Comparison of ENCODE assay signal across 1 cellular context in genomic region chr2:174846218-174846617, GRCh38.
TF ChIP-seq lines count a peak whose summit lies in the region.

No MANE protein-coding gene starts in this region.

TF ChIP-seq in GM23338, 12 proteins besides CTCF, POLR2A, EP300 and RAD21 (continued from another document):
- no peak for TF ChIP-seq ETS1 (IDR thresholded peaks at IDR 0.05)
- no peak for TF ChIP-seq ZNF114 (CRISPR knock-in tag; IDR thresholded peaks at IDR 0.05)
- TF ChIP-seq CREB1 (CRISPR knock-in tag; IDR thresholded peaks at IDR 0.05; ENCODE audit: low read depth): no peak
- no peak for TF ChIP-seq EZH2 (IDR thresholded peaks at IDR 0.05; ENCODE audit: low read depth, unreplicated experiment)
- no peak for TF ChIP-seq EZH2phosphoT487 (IDR thresholded peaks at IDR 0.05; ENCODE audit: unreplicated experiment)
- no peak for TF ChIP-seq STAT1 (IDR thresholded peaks at IDR 0.05; ENCODE audit: unreplicated experiment)
- no peak for TF ChIP-seq POLR2AphosphoS5 (IDR thresholded peaks at IDR 0.05; ENCODE audit: low read depth)
- no peak for TF ChIP-seq ZNF462 (CRISPR knock-in tag; IDR thresholded peaks at IDR 0.05)
